In genomic region chr5:35856186-35857003, GRCh38 we compare ENCODE assay signal across 9 cellular contexts. TPM values are rescaled to one million over a fixed set of nuclear protein-coding genes. Genes with fewer than 3 reads are reported as not detected.
DNase-seq lines count a peak whose midpoint lies in the region; TF ChIP-seq lines count a peak whose summit lies in the region.
"Had no signal": no experiment of that assay in that cellular context is flagged by ENCODE, and none has a peak within 500 bp of the region (broad histone marks: within the 10 kb centered on the region; RNA-seq: fewer than 3 reads in every experiment).

IL7R (plus strand) TSS chr5:35856891; CDS start chr5:35856978, 87 bp downstream.

- peaks cover 78% of the 10 kb centered on the region for H3K4me1 Mint-ChIP-seq in activated CD4-positive, alpha-beta T cell treated with anti-CD3 and anti-CD28 coated beads, Interleukin-2, amount 10 ng/mL, durations not matched to agents 24 days and 14 days
- peaks cover 93% of the 10 kb centered on the region for H3K4me1 Mint-ChIP-seq in stimulated activated naive CD8-positive, alpha-beta T cell treated with anti-CD3 and anti-CD28 coated beads, Interleukin-15, Interleukin-2, amounts not matched to agents 100 ng/mL and 50 ng/mL, for 24 hours (ENCODE audit: low read depth)

- peak within 1 kb of the TSS; percentile 78 for H3K4me3 ChIP-seq in OCI-LY1 (ENCODE audit: low read depth, low read length, poor library complexity, severe bottlenecking)
- H3K4me3 ChIP-seq in colonic mucosa: no peak within 1 kb of the TSS
- H3K4me3 ChIP-seq in dorsolateral prefrontal cortex: no peak within 1 kb of the TSS
- H3K4me3 ChIP-seq: A549 had no signal

- H3K9me3 ChIP-seq in OCI-LY1 (ENCODE audit: low read length): no peaks in the 10 kb centered on the region
- H3K9me3 ChIP-seq in colonic mucosa: no peaks in the 10 kb centered on the region
- H3K9me3 ChIP-seq: A549 had no signal

- H3K27ac ChIP-seq in OCI-LY1 (ENCODE audit: low read depth, low read length, poor library complexity, severe bottlenecking) (peak within 1 kb of the TSS; percentile 90), colonic mucosa (peak within 1 kb of the TSS; percentile 34), dorsolateral prefrontal cortex (no peak within 1 kb of the TSS)
- H3K27ac ChIP-seq: A549 had no signal

- no peaks in the 10 kb centered on the region for H3K9me3 Mint-ChIP-seq in activated CD4-positive, alpha-beta T cell treated with anti-CD3 and anti-CD28 coated beads, Interleukin-2, amount 10 ng/mL, durations not matched to agents 24 days and 14 days
- no peaks in the 10 kb centered on the region for H3K9me3 Mint-ChIP-seq in stimulated activated naive CD8-positive, alpha-beta T cell treated with anti-CD3 and anti-CD28 coated beads, Interleukin-15, Interleukin-2, amounts not matched to agents 100 ng/mL and 50 ng/mL, for 24 hours

- TF ChIP-seq CTCF in OCI-LY1 (IDR thresholded peaks at IDR 0.05; ENCODE audit: low read length) (no peak), colonic mucosa (IDR thresholded peaks at IDR 0.05) (no peak), dorsolateral prefrontal cortex (IDR thresholded peaks at IDR 0.05 in 54 of 56, conservative IDR thresholded peaks at IDR 0.05 in 2 of 56; ENCODE audit: low read depth in 1 of 56, partially characterized antibody in 56 of 56) (no peak)

- H2AFZ ChIP-seq in OCI-LY1 (ENCODE audit: low read length): no peak within 1 kb of the TSS

- peak; percentile 82 for DNase-seq in activated CD4-positive, alpha-beta T cell treated with anti-CD3 and anti-CD28 coated beads, Interleukin-2, amount 10 ng/mL, durations not matched to agents 24 days and 14 days
- no peak for DNase-seq in activated CD4-positive, alpha-beta T cell treated with anti-CD3 and anti-CD28 coated beads, Interleukin-2, amount 50 U/mL, for 4 hours
- DNase-seq in colonic mucosa (no peak), OCI-M2 (lab: John Stamatoyannopoulos, UW; ENCODE audit: unreplicated experiment) (no peak), posterior vena cava (ENCODE audit: low spot score) (no peak), dorsolateral prefrontal cortex (no peak)

- H3K9ac ChIP-seq in OCI-LY1 (ENCODE audit: low read length) (peak within 1 kb of the TSS; percentile 83), colonic mucosa (ENCODE audit: low read depth in 2 of 2, low read length in 2 of 2) (no peak within 1 kb of the TSS)

- H3K4me1 ChIP-seq in OCI-LY1 (ENCODE audit: insufficient read depth, low read length, severe bottlenecking) (peaks cover 82% of the 10 kb centered on the region), colonic mucosa (no peaks in the 10 kb centered on the region)

- intact Hi-C loops in activated CD4-positive, alpha-beta T cell treated with anti-CD3 and anti-CD28 coated beads, Interleukin-2, amount 10 ng/mL, durations not matched to agents 24 days and 14 days (cut with micrococcal nuclease): loop anchor here (1.0 to 5.0 kb wide), 10 partner anchors 20 to 296 kb away; partner anchors contain the start of genes LMBRD2, SKP2 and SPEF2
- intact Hi-C loops in colonic mucosa (cut with DNase I) (no loop called here), posterior vena cava (cut with DNase I) (no loop called here), dorsolateral prefrontal cortex (cut with DNase I) (no loop called here)

- H3F3A ChIP-seq in OCI-LY1 (ENCODE audit: insufficient read depth, low read length): no peaks in the 10 kb centered on the region

- peak within 1 kb of the TSS; percentile 87 for H3K4me3 Mint-ChIP-seq in activated CD4-positive, alpha-beta T cell treated with anti-CD3 and anti-CD28 coated beads, Interleukin-2, amount 10 ng/mL, durations not matched to agents 24 days and 14 days
- peak within 1 kb of the TSS; percentile 95 for H3K4me3 Mint-ChIP-seq in stimulated activated naive CD8-positive, alpha-beta T cell treated with anti-CD3 and anti-CD28 coated beads, Interleukin-15, Interleukin-2, amounts not matched to agents 100 ng/mL and 50 ng/mL, for 24 hours

- H3K27ac Mint-ChIP-seq in activated CD4-positive, alpha-beta T cell treated with anti-CD3 and anti-CD28 coated beads, Interleukin-2, amount 10 ng/mL, durations not matched to agents 24 days and 14 days: peak within 1 kb of the TSS; percentile 99
- peak within 1 kb of the TSS; percentile 97 for H3K27ac Mint-ChIP-seq in stimulated activated naive CD8-positive, alpha-beta T cell treated with anti-CD3 and anti-CD28 coated beads, Interleukin-15, Interleukin-2, amounts not matched to agents 100 ng/mL and 50 ng/mL, for 24 hours

- H4K20me1 ChIP-seq in OCI-LY1 (ENCODE audit: insufficient read depth, low read length): no peaks in the 10 kb centered on the region

- no peaks in the 10 kb centered on the region for H3K9me2 ChIP-seq in OCI-LY1 (ENCODE audit: low read depth, low read length)

- H3K36me3 ChIP-seq in OCI-LY1 (ENCODE audit: insufficient read depth, low read length): peaks cover 37% of the 10 kb centered on the region
- no peaks in the 10 kb centered on the region for H3K36me3 ChIP-seq in colonic mucosa

- H3K27me3 ChIP-seq in OCI-LY1 (ENCODE audit: insufficient read depth, low read length) (no peaks in the 10 kb centered on the region), colonic mucosa (no peaks in the 10 kb centered on the region), dorsolateral prefrontal cortex (peaks cover 0 to 5% (median 0%) of the 10 kb centered on the region in 45 donors)

- H3K79me2 ChIP-seq in OCI-LY1 (ENCODE audit: insufficient read depth, low read length): peaks cover 59% of the 10 kb centered on the region

- no peaks in the 10 kb centered on the region for H3K27me3 Mint-ChIP-seq in activated CD4-positive, alpha-beta T cell treated with anti-CD3 and anti-CD28 coated beads, Interleukin-2, amount 10 ng/mL, durations not matched to agents 24 days and 14 days
- H3K27me3 Mint-ChIP-seq in stimulated activated naive CD8-positive, alpha-beta T cell treated with anti-CD3 and anti-CD28 coated beads, Interleukin-15, Interleukin-2, amounts not matched to agents 100 ng/mL and 50 ng/mL, for 24 hours: no peaks in the 10 kb centered on the region

- H3K4me2 ChIP-seq in OCI-LY1 (ENCODE audit: low read length): peak within 1 kb of the TSS; percentile 83
- H3K4me2 ChIP-seq: A549 had no signal

- peaks cover 42% of the 10 kb centered on the region for H3K36me3 Mint-ChIP-seq in activated CD4-positive, alpha-beta T cell treated with anti-CD3 and anti-CD28 coated beads, Interleukin-2, amount 10 ng/mL, durations not matched to agents 24 days and 14 days (ENCODE audit: low read depth)
- peaks cover 73% of the 10 kb centered on the region for H3K36me3 Mint-ChIP-seq in stimulated activated naive CD8-positive, alpha-beta T cell treated with anti-CD3 and anti-CD28 coated beads, Interleukin-15, Interleukin-2, amounts not matched to agents 100 ng/mL and 50 ng/mL, for 24 hours (ENCODE audit: low read depth)

RNA-seq across cellular contexts. Expression of gene IL7R, which starts in this region (rescaled TPM):
- 57.7 and 64.1 TPM in 2 replicates for total RNA-seq in activated CD4-positive, alpha-beta T cell treated with anti-CD3 and anti-CD28 coated beads, Interleukin-2, amount 10 ng/mL, durations not matched to agents 24 days and 14 days
- total RNA-seq in colonic mucosa (1 to 10 TPM; 4.6 to 6.1 TPM), posterior vena cava (1 to 10 TPM; 4.2 to 5.3 TPM), dorsolateral prefrontal cortex (1 to 10 TPM in 43 of 120 experiments, under 1 TPM in 73, not detected in 4; 0.10 to 3.3 (median 0.80) TPM)

Comparison
In these comparisons a context has a peak if more than half of its experiments do, and no peak if none do; other contexts are left out.
1. H3K27ac ChIP-seq: peak in OCI-LY1 (single experiment) and colonic mucosa (single experiment); none in dorsolateral prefrontal cortex (0 of 59).